In genomic region chr12:94644622-94645021, GRCh38 we compare ENCODE assay signal across 8 cellular contexts. TPM values are rescaled to one million over a fixed set of nuclear protein-coding genes. Genes with fewer than 3 reads are reported as not detected.
DNase-seq lines count a peak whose midpoint lies in the region; ATAC-seq, FAIRE-seq and TF ChIP-seq lines count a peak whose summit lies in the region.

No MANE protein-coding gene starts in this region.

- no peaks in the 10 kb centered on the region for H4K20me1 ChIP-seq in hepatocyte (ENCODE audit: insufficient read depth, poor library complexity, severe bottlenecking)

- peaks cover 42% of the 10 kb centered on the region for H3K27me3 Mint-ChIP-seq in activated CD8-positive, alpha-beta T cell treated with anti-CD3 and anti-CD28 coated beads for 36 hours
- H3K27me3 Mint-ChIP-seq in Calu3 (ENCODE audit: unreplicated experiment): peaks cover 13% of the 10 kb centered on the region

- POLR2A ChIA-PET in activated CD8-positive, alpha-beta T cell treated with anti-CD3 and anti-CD28 coated beads for 36 hours (lab: Charles Lee): interaction anchor here (1.3 kb wide), 1 partner anchor 24 kb away, joined by 5 read pairs; no protein-coding TSS in a partner anchor

- no peak for TF ChIP-seq CTCF in activated CD8-positive, alpha-beta T cell treated with anti-CD3 and anti-CD28 coated beads for 36 hours (IDR thresholded peaks at IDR 0.05)
- TF ChIP-seq CTCF in Calu3 (IDR thresholded peaks at IDR 0.05; ENCODE audit: unreplicated experiment): no peak
- TF ChIP-seq CTCF in hepatocyte (IDR thresholded peaks at IDR 0.05; ENCODE audit: poor library complexity): no peak

- no peak overlapping the region for H3K4me3 Mint-ChIP-seq in activated CD8-positive, alpha-beta T cell treated with anti-CD3 and anti-CD28 coated beads for 36 hours
- no peak overlapping the region for H3K4me3 Mint-ChIP-seq in Calu3 (ENCODE audit: low read depth, unreplicated experiment)

- peak; percentile 3 for DNase-seq in activated CD8-positive, alpha-beta T cell treated with anti-CD3 and anti-CD28 coated beads for 36 hours
- DNase-seq in medulla oblongata (ENCODE audit: extremely low spot score) (peak; percentile 74), small intestine (no peak), Calu3 (no peak), hepatocyte (ENCODE audit: low spot score) (no peak)

- H3K9me2 ChIP-seq in hepatocyte (replicated peaks; ENCODE audit: insufficient read depth): no peaks in the 10 kb centered on the region

- BruUV-seq in Calu3 (replicated peaks; lab: Mats Ljungman, UMichigan): no TSS peak

- no peaks in the 10 kb centered on the region for H3K9me3 Mint-ChIP-seq in activated CD8-positive, alpha-beta T cell treated with anti-CD3 and anti-CD28 coated beads for 36 hours
- no peaks in the 10 kb centered on the region for H3K9me3 Mint-ChIP-seq in Calu3 (ENCODE audit: low read depth, unreplicated experiment)

- no peaks in the 10 kb centered on the region for H3K36me3 ChIP-seq in small intestine (ENCODE audit: control insufficient read depth in 2 of 2, insufficient read depth in 2 of 2, low read length in 2 of 2)
- no peaks in the 10 kb centered on the region for H3K36me3 ChIP-seq in hepatocyte (replicated peaks; ENCODE audit: insufficient read depth, low read depth)

- no peak overlapping the region for H3K4me2 ChIP-seq in hepatocyte

- WGBS in small intestine, 3 donors: 54 to 81% (median 64%) methylated on average over 4 of the region's 4 CpGs
- WGBS in hepatocyte (ENCODE audit: low lambda C conversion rate, missing lambda C conversion rate): 87% methylated on average over 4 of the region's 4 CpGs

- no peak overlapping the region for H2AFZ ChIP-seq in hepatocyte

- H3K27me3 ChIP-seq in small intestine (ENCODE audit: control insufficient read depth in 2 of 2, insufficient read depth in 2 of 2, low read length in 2 of 2): no peaks in the 10 kb centered on the region
- no peaks in the 10 kb centered on the region for H3K27me3 ChIP-seq in hepatocyte

- peaks cover 0 to 5% of the 10 kb centered on the region in 2 donors for H3K4me1 ChIP-seq in small intestine (ENCODE audit: control insufficient read depth in 2 of 2, insufficient read depth in 1 of 2, low read depth in 1 of 2, low read length in 1 of 2)
- no peaks in the 10 kb centered on the region for H3K4me1 ChIP-seq in hepatocyte (ENCODE audit: insufficient read depth)

- H3K27ac Mint-ChIP-seq in activated CD8-positive, alpha-beta T cell treated with anti-CD3 and anti-CD28 coated beads for 36 hours: no peak overlapping the region
- no peak overlapping the region for H3K27ac Mint-ChIP-seq in Calu3 (ENCODE audit: unreplicated experiment)

- peaks cover 24% of the 10 kb centered on the region for H3K4me1 Mint-ChIP-seq in activated CD8-positive, alpha-beta T cell treated with anti-CD3 and anti-CD28 coated beads for 36 hours (ENCODE audit: low read depth)
- H3K4me1 Mint-ChIP-seq in Calu3 (ENCODE audit: low read depth, unreplicated experiment): peaks cover 15% of the 10 kb centered on the region

- CTCF ChIA-PET in activated CD8-positive, alpha-beta T cell treated with anti-CD3 and anti-CD28 coated beads for 36 hours (lab: Charles Lee): no interaction called here
- CTCF ChIA-PET in Calu3 (lab: Charles Lee): no interaction called here

- peak overlapping the region in 1 of 2 donors; percentile 51 for H3K27ac ChIP-seq in small intestine (ENCODE audit: low read depth in 1 of 2, low read length in 1 of 2)
- H3K27ac ChIP-seq in hepatocyte: no peak overlapping the region

- ATAC-seq in GM18502 (IDR thresholded peaks at IDR 0.05; ENCODE audit: poor library complexity, unreplicated experiment) (peak; percentile 44), HG02981 (IDR thresholded peaks at IDR 0.05; ENCODE audit: unreplicated experiment) (peak; percentile 52), GM21723 (IDR thresholded peaks at IDR 0.05; ENCODE audit: unreplicated experiment) (no peak)
- peak; percentile 43 for ATAC-seq in activated CD8-positive, alpha-beta T cell treated with anti-CD3 and anti-CD28 coated beads for 36 hours

- H3K9me3 ChIP-seq in small intestine (ENCODE audit: control insufficient read depth, low read depth) (no peaks in the 10 kb centered on the region), hepatocyte (ENCODE audit: low read depth) (no peaks in the 10 kb centered on the region)

- peaks cover 19% of the 10 kb centered on the region for H3K79me2 ChIP-seq in hepatocyte

- H3K4me3 ChIP-seq in small intestine (ENCODE audit: low read depth in 1 of 2, low read length in 2 of 2): no peak overlapping the region
- no peak overlapping the region for H3K4me3 ChIP-seq in hepatocyte

- intact Hi-C loops in activated CD8-positive, alpha-beta T cell treated with anti-CD3 and anti-CD28 coated beads for 36 hours (cut with micrococcal nuclease): no loop called here
- intact Hi-C loops in Calu3 (cut with micrococcal nuclease; ENCODE audit: unreplicated experiment): no loop called here

- no peaks in the 10 kb centered on the region for H3K36me3 Mint-ChIP-seq in activated CD8-positive, alpha-beta T cell treated with anti-CD3 and anti-CD28 coated beads for 36 hours (ENCODE audit: low read depth)
- peaks cover 10% of the 10 kb centered on the region for H3K36me3 Mint-ChIP-seq in Calu3 (ENCODE audit: insufficient read depth, unreplicated experiment)

- no peak for FAIRE-seq in small intestine (lab: Jason Lieb, UNC)

RNA-seq across cellular contexts. Expression of gene TMCC3, which starts 5.7 kb away (rescaled TPM):
- total RNA-seq in activated CD8-positive, alpha-beta T cell treated with anti-CD3 and anti-CD28 coated beads for 36 hours: under 1 TPM; 0.11 to 0.25 TPM
- polyA plus RNA-seq in small intestine (10 to 100 TPM in 2 of 3 donors, 1 to 10 TPM in 1; 8.6 to 23.9 (median 11.6) TPM), hepatocyte (4.0 and 5.7 TPM in 2 replicates)
- total RNA-seq in Calu3 (2022) (4.0 and 6.8 TPM in 2 replicates), hepatocyte (4.5 and 7.8 TPM in 2 replicates)

Comparison
In these comparisons a context has a peak if more than half of its experiments do, and no peak if none do; other contexts are left out.
1. DNase-seq: peak in activated CD8-positive, alpha-beta T cell treated with anti-CD3 and anti-CD28 coated beads for 36 hours (single experiment) and medulla oblongata (single experiment); none in small intestine (single experiment), Calu3 (single experiment) and hepatocyte (single experiment).